Comparison of ENCODE assay signal across 2 cellular contexts in the genomic region with DNA sequence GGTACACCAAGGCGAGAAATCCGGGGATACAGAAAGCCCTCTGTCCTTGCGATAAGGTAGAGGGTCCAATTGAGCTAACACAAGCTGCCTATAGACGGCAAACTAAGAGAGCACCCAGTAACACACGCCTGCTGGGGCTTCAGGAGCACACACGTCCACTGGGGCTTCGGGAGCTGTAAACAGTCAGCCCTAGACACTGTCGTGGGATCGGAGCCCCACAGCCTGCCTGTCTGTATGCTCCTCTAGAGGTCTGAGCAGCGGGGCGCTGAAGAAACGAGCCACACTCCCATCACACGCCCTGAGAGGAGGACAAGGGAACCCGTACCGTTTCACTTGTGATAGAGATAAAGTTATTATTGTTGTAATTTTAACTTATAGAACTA.
TF ChIP-seq lines count a peak whose summit lies in the region.

No MANE protein-coding gene starts in this region.

TF ChIP-seq in A549, 52 proteins besides CTCF, POLR2A, EP300 and RAD21:
- TF ChIP-seq GATA3 (IDR thresholded peaks at IDR 0.05; ENCODE audit: borderline replicate concordance) (no peak), ZNF302 (CRISPR knock-in tag; IDR thresholded peaks at IDR 0.05) (no peak), MAX (IDR thresholded peaks at IDR 0.05) (no peak), ZC3H11A (IDR thresholded peaks at IDR 0.05) (no peak), ESRRA (IDR thresholded peaks at IDR 0.05; ENCODE audit: borderline replicate concordance, low read length) (no peak), RCOR1 (IDR thresholded peaks at IDR 0.05; ENCODE audit: low read depth, low read length) (no peak), CEBPB (IDR thresholded peaks at IDR 0.05) (no peak), RFX5 (IDR thresholded peaks at IDR 0.05) (no peak), KDM1A (IDR thresholded peaks at IDR 0.05; ENCODE audit: low read depth) (no peak), EHMT2 (IDR thresholded peaks at IDR 0.05; ENCODE audit: low read depth) (no peak), ZFP36 (IDR thresholded peaks at IDR 0.05; ENCODE audit: borderline replicate concordance, partially characterized antibody) (no peak), RARB (CRISPR knock-in tag; IDR thresholded peaks at IDR 0.05) (no peak), RNF2 (IDR thresholded peaks at IDR 0.05; ENCODE audit: borderline replicate concordance, low read depth) (no peak), MYC (IDR thresholded peaks at IDR 0.05; ENCODE audit: borderline replicate concordance, low read length) (no peak)
- TF ChIP-seq, protein P1, sequence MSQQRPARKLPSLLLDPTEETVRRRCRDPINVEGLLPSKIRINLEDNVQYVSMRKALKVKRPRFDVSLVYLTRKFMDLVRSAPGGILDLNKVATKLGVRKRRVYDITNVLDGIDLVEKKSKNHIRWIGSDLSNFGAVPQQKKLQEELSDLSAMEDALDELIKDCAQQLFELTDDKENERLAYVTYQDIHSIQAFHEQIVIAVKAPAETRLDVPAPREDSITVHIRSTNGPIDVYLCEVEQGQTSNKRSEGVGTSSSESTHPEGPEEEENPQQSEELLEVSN (IDR thresholded peaks at IDR 0.05; ENCODE audit: borderline replicate concordance, low read depth), result no peak
- TF ChIP-seq, protein P2, sequence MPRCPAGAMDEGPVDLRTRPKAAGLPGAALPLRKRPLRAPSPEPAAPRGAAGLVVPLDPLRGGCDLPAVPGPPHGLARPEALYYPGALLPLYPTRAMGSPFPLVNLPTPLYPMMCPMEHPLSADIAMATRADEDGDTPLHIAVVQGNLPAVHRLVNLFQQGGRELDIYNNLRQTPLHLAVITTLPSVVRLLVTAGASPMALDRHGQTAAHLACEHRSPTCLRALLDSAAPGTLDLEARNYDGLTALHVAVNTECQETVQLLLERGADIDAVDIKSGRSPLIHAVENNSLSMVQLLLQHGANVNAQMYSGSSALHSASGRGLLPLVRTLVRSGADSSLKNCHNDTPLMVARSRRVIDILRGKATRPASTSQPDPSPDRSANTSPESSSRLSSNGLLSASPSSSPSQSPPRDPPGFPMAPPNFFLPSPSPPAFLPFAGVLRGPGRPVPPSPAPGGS (IDR thresholded peaks at IDR 0.05), result no peak
TF ChIP-seq in A549: peak in this region for 0.

TF ChIP-seq in H1, 55 proteins besides CTCF, POLR2A, EP300 and RAD21:
- no peak for TF ChIP-seq BACH1 (IDR thresholded peaks at IDR 0.05; ENCODE audit: low read length)
- no peak for TF ChIP-seq SIRT6 (IDR thresholded peaks at IDR 0.05; ENCODE audit: low read length)
- no peak for TF ChIP-seq CHD1 (IDR thresholded peaks at IDR 0.05; ENCODE audit: low read depth, low read length)
- no peak for TF ChIP-seq PHF8 (conservative IDR thresholded peaks at IDR 0.05; ENCODE audit: low read depth, low read length)
- TF ChIP-seq HDAC6 (IDR thresholded peaks at IDR 0.05; ENCODE audit: low read depth, low read length), result no peak
- no peak for TF ChIP-seq KDM1A (IDR thresholded peaks at IDR 0.05; ENCODE audit: borderline replicate concordance, low read length)
- TF ChIP-seq CBX8 (IDR thresholded peaks at IDR 0.05; ENCODE audit: borderline replicate concordance, low read depth, low read length), result no peak
- no peak for TF ChIP-seq SUZ12 (IDR thresholded peaks at IDR 0.05; ENCODE audit: low read length)
- TF ChIP-seq SP2 (IDR thresholded peaks at IDR 0.05; ENCODE audit: low read length), result no peak
